13 cellular contexts compared by ENCODE assay signal in genomic region chr7:116783666-116784318, GRCh38.
A peak's percentile ranks its signal among the peaks of the same experiment; 100 is the strongest.
DNase-seq lines count a peak whose midpoint lies in the region; ATAC-seq and TF ChIP-seq lines count a peak whose summit lies in the region.
"Had no signal": no experiment of that assay in that cellular context is flagged by ENCODE, and none has a peak within 500 bp of the region (broad histone marks: within the 10 kb centered on the region; RNA-seq: fewer than 3 reads in every experiment).

No MANE protein-coding gene starts in this region.

- no peak for TF ChIP-seq POLR2A in transverse colon (IDR thresholded peaks at IDR 0.05)
- TF ChIP-seq POLR2A in spleen (IDR thresholded peaks at IDR 0.05), result no peak

- H3K4me1 ChIP-seq in SJCRH30 (peaks cover 49% of the 10 kb centered on the region), mesendoderm (ENCODE audit: control insufficient read depth, low read depth, low read length) (peaks cover 3% of the 10 kb centered on the region), transverse colon (peaks cover 0 to 51% (median 33%) of the 10 kb centered on the region in 4 donors), spleen (peaks cover 0 to 9% (median 0%) of the 10 kb centered on the region in 6 donors)

- DNase-seq in ELF-1 (ENCODE audit: low read depth, low spot score) (peak; percentile 75), SJCRH30 (no peak), mesendoderm (peak; percentile 30), transverse colon (peak; percentile 35), COR-L47 (lab: John Stamatoyannopoulos, UW) (no peak), spleen (no peak)
- DNase-seq: ACHN; CD4-positive, alpha-beta T cell; DND-41; H7 had no signal

- no peak overlapping the region for H3K4ac ChIP-seq in mesendoderm (ENCODE audit: low read depth, low read length)

- H3K4me3 ChIP-seq in SJCRH30 (no peak overlapping the region), mesendoderm (ENCODE audit: low read length) (no peak overlapping the region), transverse colon (no peak overlapping the region), spleen (no peak overlapping the region)
- H3K4me3 ChIP-seq: BLaER1 treated with 17β-estradiol and CSF1 and Interleukin-3, amounts not matched to agents 10 nM and 100 nM; GM23338 had no signal

- no peak overlapping the region for H3K56ac ChIP-seq in mesendoderm (ENCODE audit: low read length)

- H2BK15ac ChIP-seq in mesendoderm (replicated peaks; ENCODE audit: low read depth), result no peak overlapping the region

- in situ Hi-C loops in transverse colon (cut with MboI; ENCODE audit: low pct_ligation_motif_present in 1 of 4, low pct_unique_long_range_greater_than_20kb in 1 of 4, low sequenced_read_pairs in 3 of 4), result no loop called here

- H2BK120ac ChIP-seq in mesendoderm (ENCODE audit: low read depth, low read length), result no peak overlapping the region

- H3K27me3 ChIP-seq in SJCRH30 (no peaks in the 10 kb centered on the region), mesendoderm (ENCODE audit: insufficient read depth, low read length, poor library complexity) (no peaks in the 10 kb centered on the region), transverse colon (no peaks in the 10 kb centered on the region), spleen (replicated peaks in 1 of 7) (no peaks in the 10 kb centered on the region)
- H3K27me3 ChIP-seq: BLaER1 treated with 17β-estradiol and CSF1 and Interleukin-3, amounts not matched to agents 10 nM and 100 nM had no signal

- no peak overlapping the region for H3K23ac ChIP-seq in mesendoderm (ENCODE audit: low read length)

- H3K79me2 ChIP-seq in mesendoderm (ENCODE audit: control insufficient read depth, insufficient read depth, low read length), result no peaks in the 10 kb centered on the region

- no peak for TF ChIP-seq EP300 in transverse colon (IDR thresholded peaks at IDR 0.05; ENCODE audit: low read depth)

- no peak overlapping the region for H3K4me2 ChIP-seq in mesendoderm (ENCODE audit: low read length)
- H3K4me2 ChIP-seq: BLaER1 treated with 17β-estradiol and CSF1 and Interleukin-3, amounts not matched to agents 10 nM and 100 nM; GM23338 had no signal

- H3K9me3 ChIP-seq in SJCRH30 (replicated peaks) (no peaks in the 10 kb centered on the region), transverse colon (no peaks in the 10 kb centered on the region), spleen (no peaks in the 10 kb centered on the region)
- H3K9me3 ChIP-seq: BLaER1 treated with 17β-estradiol and CSF1 and Interleukin-3, amounts not matched to agents 10 nM and 100 nM had no signal

- intact Hi-C loops in transverse colon (cut with DNase I; ENCODE audit: low total_unique reads), result no loop called here
- intact Hi-C loops in spleen (cut with DNase I; ENCODE audit: low total_unique reads), result no loop called here

- no peak for ATAC-seq in HG02973 (IDR thresholded peaks at IDR 0.05; ENCODE audit: unreplicated experiment)
- ATAC-seq: GM23338 had no signal

- no peak overlapping the region for H4K8ac ChIP-seq in mesendoderm (ENCODE audit: low read depth, low read length)

- no peak for TF ChIP-seq CTCF in transverse colon (IDR thresholded peaks at IDR 0.05)
- TF ChIP-seq CTCF in spleen (IDR thresholded peaks at IDR 0.05 in 8 of 11, conservative IDR thresholded peaks at IDR 0.05 in 3 of 11), result no peak

- peaks cover 70% of the 10 kb centered on the region for H3K36me3 ChIP-seq in SJCRH30
- H3K36me3 ChIP-seq in mesendoderm (ENCODE audit: control insufficient read depth, insufficient read depth, low read length), result no peaks in the 10 kb centered on the region
- no peaks in the 10 kb centered on the region for H3K36me3 ChIP-seq in transverse colon
- H3K36me3 ChIP-seq in spleen, result peaks cover 0 to 6% (median 0%) of the 10 kb centered on the region in 6 donors
- H3K36me3 ChIP-seq: BLaER1 treated with 17β-estradiol and CSF1 and Interleukin-3, amounts not matched to agents 10 nM and 100 nM had no signal

- no CpG with 5 or more reads among the region's 4 CpGs for WGBS in mesendoderm (ENCODE audit: extremely low coverage, insufficient coverage, low lambda C conversion rate)
- WGBS in transverse colon (ENCODE audit: low coverage in 1 of 2), 2 donors, result 74 to 83% methylated on average over 3 to 4 of the region's 4 CpGs
- WGBS in spleen, 5 donors, result 92 to 100% (median 97%) methylated on average over 4 of the region's 4 CpGs

- H3K27ac ChIP-seq in SJCRH30 (peak overlapping the region; percentile 94), mesendoderm (ENCODE audit: low read depth, low read length) (no peak overlapping the region), transverse colon (peak overlapping the region; percentile 50 to 69 (median 52)), spleen (no peak overlapping the region)
- H3K27ac ChIP-seq: BLaER1 treated with 17β-estradiol and CSF1 and Interleukin-3, amounts not matched to agents 10 nM and 100 nM had no signal

- H4K5ac ChIP-seq in mesendoderm (ENCODE audit: low read length), result no peak overlapping the region

- H2BK5ac ChIP-seq in mesendoderm (ENCODE audit: low read length), result no peak overlapping the region

- H3K18ac ChIP-seq in mesendoderm (ENCODE audit: low read length), result no peak overlapping the region

- no peak overlapping the region for H3K9ac ChIP-seq in mesendoderm (ENCODE audit: low read length)
- H3K9ac ChIP-seq: BLaER1 treated with 17β-estradiol and CSF1 and Interleukin-3, amounts not matched to agents 10 nM and 100 nM had no signal

- no peak overlapping the region for H2AK5ac ChIP-seq in mesendoderm (ENCODE audit: low read length)

- H3K79me1 ChIP-seq in mesendoderm (ENCODE audit: low read length), result no peaks in the 10 kb centered on the region

Comparison
In these comparisons a context has a peak if more than half of its experiments do, and no peak if none do; other contexts are left out.
1. DNase-seq: peak in ELF-1 (single experiment), mesendoderm (single experiment) and transverse colon (single experiment); none in SJCRH30 (0 of 2), COR-L47 (single experiment) and spleen (single experiment).
2. H3K27ac ChIP-seq: peak in SJCRH30 (single experiment) and transverse colon (4 of 4); none in mesendoderm (single experiment) and spleen (0 of 8).